Comparison of ENCODE assay signal across 1 cellular context in genomic region chr1:205775015-205775716, GRCh38.
TF ChIP-seq lines count a peak whose summit lies in the region.

TSS of gene RAB29 (minus strand) at chr1:205775482. CDS start at chr1:205774956, 526 bp downstream.

TF ChIP-seq in HepG2, 621 proteins besides CTCF, POLR2A, EP300 and RAD21 (continued from another document and continues in another):
- TF ChIP-seq ZBTB39 (CRISPR knock-in tag; IDR thresholded peaks at IDR 0.05) = no peak
- TF ChIP-seq ZNF564 (CRISPR knock-in tag; IDR thresholded peaks at IDR 0.05) = peak; percentile 38; the same call in 1 of the 2 replicates
- TF ChIP-seq ZNF556 (CRISPR knock-in tag; IDR thresholded peaks at IDR 0.05; ENCODE audit: borderline replicate concordance) = no peak
- TF ChIP-seq MYNN (CRISPR knock-in tag; IDR thresholded peaks at IDR 0.05; ENCODE audit: low read depth) = no peak
- TF ChIP-seq PRDM15 (CRISPR knock-in tag; IDR thresholded peaks at IDR 0.05) = no peak
- no peak for TF ChIP-seq NBN (conservative IDR thresholded peaks at IDR 0.05)
- peak; percentile 51; the same call in 1 of the 2 replicates for TF ChIP-seq ZNF768 (CRISPR knock-in tag; IDR thresholded peaks at IDR 0.05)
- no peak for TF ChIP-seq CCDC6 (CRISPR knock-in tag; IDR thresholded peaks at IDR 0.05)
- TF ChIP-seq SIN3B (IDR thresholded peaks at IDR 0.05; ENCODE audit: low read length) = no peak
- TF ChIP-seq ZBTB3 (CRISPR knock-in tag; IDR thresholded peaks at IDR 0.05; ENCODE audit: borderline replicate concordance, low read depth) = no peak
- no peak for TF ChIP-seq KAT8 (CRISPR knock-in tag; IDR thresholded peaks at IDR 0.05)
- no peak for TF ChIP-seq HNRNPL (IDR thresholded peaks at IDR 0.05; ENCODE audit: low read depth, low read length)
- peak; percentile 32; the same call in 1 of the 2 replicates for TF ChIP-seq RBFOX2 (IDR thresholded peaks at IDR 0.05; ENCODE audit: low read depth, low read length)
- no peak for TF ChIP-seq ZBTB40 (IDR thresholded peaks at IDR 0.05)
- 0 out of 2 replicates have a peak, but pooled peaks have one; percentile 30 for TF ChIP-seq ZBTB40 (CRISPR knock-in tag; IDR thresholded peaks at IDR 0.05)
- TF ChIP-seq TMF1 (CRISPR knock-in tag; IDR thresholded peaks at IDR 0.05; ENCODE audit: low read depth) = no peak
- no peak for TF ChIP-seq CCAR2 (optimal IDR thresholded peaks at IDR 0.05; ENCODE audit: low read depth, low read length)
- TF ChIP-seq ZZZ3 (CRISPR knock-in tag; IDR thresholded peaks at IDR 0.05; ENCODE audit: borderline replicate concordance) = no peak
- TF ChIP-seq ZNF326 (CRISPR knock-in tag; IDR thresholded peaks at IDR 0.05; ENCODE audit: borderline replicate concordance) = no peak
- 0 out of 2 replicates have a peak, but pooled peaks have one; percentile 41 for TF ChIP-seq ZNF263 (CRISPR knock-in tag; IDR thresholded peaks at IDR 0.05)
- no peak for TF ChIP-seq ZNF44 (CRISPR knock-in tag; IDR thresholded peaks at IDR 0.05)
- TF ChIP-seq MED13 (CRISPR knock-in tag; IDR thresholded peaks at IDR 0.05) = 0 out of 2 replicates have a peak, but pooled peaks have one; percentile 45
- TF ChIP-seq GTF2F1 (IDR thresholded peaks at IDR 0.05; ENCODE audit: low read length) = no peak
- no peak for TF ChIP-seq FOXO4 (CRISPR knock-in tag; conservative IDR thresholded peaks at IDR 0.05)
- TF ChIP-seq RFXANK (CRISPR knock-in tag; IDR thresholded peaks at IDR 0.05) = no peak
- TF ChIP-seq NR2C2 (CRISPR knock-in tag; IDR thresholded peaks at IDR 0.05; ENCODE audit: borderline replicate concordance) = peak; percentile 25; the same call in 1 of the 2 replicates
- TF ChIP-seq SNAPC2 (CRISPR knock-in tag; IDR thresholded peaks at IDR 0.05) = no peak
- no peak for TF ChIP-seq ATF4 (CRISPR knock-in tag; IDR thresholded peaks at IDR 0.05)
- TF ChIP-seq ZNF605 (CRISPR knock-in tag; IDR thresholded peaks at IDR 0.05) = no peak
- TF ChIP-seq DPF2 (CRISPR knock-in tag; IDR thresholded peaks at IDR 0.05; ENCODE audit: borderline replicate concordance, low read depth) = no peak
- peak; percentile 50; the same call in 1 of the 2 replicates for TF ChIP-seq TFDP1 (CRISPR knock-in tag; IDR thresholded peaks at IDR 0.05; ENCODE audit: borderline replicate concordance)
- no peak for TF ChIP-seq PRDM4 (CRISPR knock-in tag; IDR thresholded peaks at IDR 0.05; ENCODE audit: borderline replicate concordance)
- no peak for TF ChIP-seq ZNF788 (CRISPR knock-in tag; IDR thresholded peaks at IDR 0.05; ENCODE audit: borderline replicate concordance)
- no peak for TF ChIP-seq CBFB (CRISPR knock-in tag; IDR thresholded peaks at IDR 0.05)
- no peak for TF ChIP-seq ZNF354B (CRISPR knock-in tag; IDR thresholded peaks at IDR 0.05)
